ENCODE assay signal across 8 cellular contexts in the genomic region with DNA sequence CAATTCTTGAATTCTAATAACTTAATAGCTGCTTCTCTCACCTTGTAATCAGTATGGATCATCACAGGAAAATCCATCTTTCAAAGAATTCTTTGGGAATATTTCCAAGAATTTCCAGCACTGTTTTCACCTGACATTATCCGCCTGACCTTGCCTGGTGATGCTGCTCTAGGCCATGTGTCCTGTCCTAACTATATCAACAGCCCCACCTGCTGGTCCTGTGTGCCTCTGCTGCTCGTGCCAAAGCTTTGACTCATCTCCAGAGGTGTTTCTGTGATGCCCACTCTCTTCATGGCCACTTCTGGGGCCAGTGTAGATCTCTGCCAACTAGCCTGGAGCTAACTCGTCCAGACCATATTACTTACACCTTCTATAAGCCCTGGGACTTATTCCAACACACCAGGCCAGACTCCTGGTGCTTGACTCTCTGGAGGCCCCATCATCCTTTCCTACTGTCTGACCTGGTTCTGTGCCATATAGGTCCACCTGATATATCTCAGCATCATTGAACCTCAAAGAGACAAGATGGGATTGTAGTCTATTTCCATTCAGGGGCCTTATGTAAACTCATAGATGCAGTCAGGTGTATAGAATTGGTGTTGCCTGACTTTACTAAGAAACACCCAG.
DNase-seq lines count a peak whose midpoint lies in the region; ATAC-seq, FAIRE-seq and TF ChIP-seq lines count a peak whose summit lies in the region.

No MANE protein-coding gene starts in this region.

- H2BK15ac ChIP-seq in H1 (ENCODE audit: low read length): no peak overlapping the region

- no peak overlapping the region for H4K5ac ChIP-seq in H1 (ENCODE audit: insufficient read length, low read depth, low read length)

- no peak overlapping the region for H2BK120ac ChIP-seq in H1 (replicated peaks; ENCODE audit: low read depth, low read length)

- TF ChIP-seq CTCF in H1 (IDR thresholded peaks at IDR 0.05; ENCODE audit: control extremely low read depth in 1 of 3, insufficient read depth in 1 of 3, low read depth in 1 of 3, low read length in 3 of 3): peak; percentile 85 to 96 (median 95)

- H4K20me1 ChIP-seq in H1 (replicated peaks in 1 of 2; ENCODE audit: control insufficient read depth in 1 of 2, insufficient read depth in 2 of 2, low read length in 2 of 2): no peaks in the 10 kb centered on the region

- ATAC-seq in Right ventricle myocardium inferior: peak; percentile 37
- ATAC-seq in HG03103 (IDR thresholded peaks at IDR 0.05; ENCODE audit: low read depth, unreplicated experiment): peak; percentile 72
- peak; percentile 89 for ATAC-seq in activated CD8-positive, alpha-beta T cell treated with anti-CD3 and anti-CD28 coated beads, Interleukin-2, amount 10 ng/mL, durations not matched to agents 7 days and 5 days

- H3K27ac Mint-ChIP-seq in activated CD8-positive, alpha-beta T cell treated with anti-CD3 and anti-CD28 coated beads, Interleukin-2, amount 10 ng/mL, durations not matched to agents 7 days and 5 days: no peak overlapping the region

- H2BK12ac ChIP-seq in H1 (ENCODE audit: low read depth, low read length): no peak overlapping the region

- no peak overlapping the region for H3K23ac ChIP-seq in H1 (ENCODE audit: insufficient read length)

- TF ChIP-seq POLR2A in H1 (IDR thresholded peaks at IDR 0.05; ENCODE audit: control extremely low read depth in 1 of 2, low read depth in 2 of 2, low read length in 2 of 2): no peak

- DNase-seq in Right ventricle myocardium inferior (ENCODE audit: missing footprints) (no peak), cardiac septum (ENCODE audit: low spot score) (no peak), NCI-H748 treated with DMSO at 0.1 percent for 48 hours (lab: John Stamatoyannopoulos, UW) (peak; percentile 27), H1 (ENCODE audit: low read depth in 1 of 2, low spot score in 2 of 2) (peak; percentile 38 to 77), mucosa of gallbladder (ENCODE audit: low spot score) (peak; percentile 56)
- DNase-seq in activated CD8-positive, alpha-beta T cell treated with anti-CD3 and anti-CD28 coated beads, Interleukin-2, amount 10 ng/mL, durations not matched to agents 7 days and 5 days: peak; percentile 80
- DNase-seq in stimulated activated naive CD4-positive, alpha-beta T cell (lab: John Stamatoyannopoulos, UW): peak; percentile 6 to 45 (median 25)

- H2AFZ ChIP-seq in H1 (ENCODE audit: low read length): no peak overlapping the region

- H3K14ac ChIP-seq in H1 (ENCODE audit: insufficient read length): no peak overlapping the region

- H3K9ac ChIP-seq in H1 (replicated peaks in 1 of 4; ENCODE audit: extremely low read depth in 1 of 4, low read depth in 3 of 4, low read length in 3 of 4): no peak overlapping the region

- no peak overlapping the region for H2BK5ac ChIP-seq in H1 (ENCODE audit: low read depth, low read length)

- H3K9me3 ChIP-seq in H1 (ENCODE audit: insufficient read depth in 2 of 2, low read depth in 1 of 2, low read length in 1 of 2): no peaks in the 10 kb centered on the region

- no peak overlapping the region for H3K27ac ChIP-seq in H1 (ENCODE audit: low read depth, low read length)

- CTCF ChIA-PET in activated CD8-positive, alpha-beta T cell treated with anti-CD3 and anti-CD28 coated beads, Interleukin-2, amount 10 ng/mL, durations not matched to agents 7 days and 5 days (lab: Charles Lee): interaction anchor here (0.6 to 3.7 kb wide), 15 partner anchors 12 to 509 kb away, joined by 3 to 21 read pairs (median 3); no protein-coding TSS in a partner anchor
- CTCF ChIA-PET in H1 (lab: Charles Lee; ENCODE audit: partially characterized antibody): interaction anchor here (0.6 to 3.3 kb wide), 24 partner anchors 11 to 477 kb away, joined by 3 to 26 read pairs (median 4); no protein-coding TSS in a partner anchor

- no peak overlapping the region for H4K91ac ChIP-seq in H1 (replicated peaks; ENCODE audit: insufficient read length, low read length)

- FAIRE-seq in H1 (lab: Jason Lieb, UNC): peak; percentile 70

- no peaks in the 10 kb centered on the region for H3K79me2 ChIP-seq in H1 (ENCODE audit: control insufficient read depth in 1 of 2, insufficient read depth in 2 of 2, low read length in 2 of 2)

- H3K4me1 ChIP-seq in H1 (replicated peaks in 1 of 4; ENCODE audit: control insufficient read depth in 3 of 4, insufficient read depth in 4 of 4, low read length in 3 of 4): no peaks in the 10 kb centered on the region

- no peaks in the 10 kb centered on the region for H3K36me3 ChIP-seq in H1 (ENCODE audit: control insufficient read depth in 2 of 4, insufficient read depth in 4 of 4, low read length in 3 of 4)

- no peaks in the 10 kb centered on the region for H3K27me3 ChIP-seq in H1 (replicated peaks in 1 of 4; ENCODE audit: control insufficient read depth in 3 of 4, extremely low read depth in 1 of 4, insufficient read depth in 3 of 4, low read length in 3 of 4)

- H3K4me2 ChIP-seq in H1 (ENCODE audit: insufficient read depth in 1 of 2, low read depth in 2 of 2, low read length in 2 of 2): no peak overlapping the region

- H3K4me1 Mint-ChIP-seq in activated CD8-positive, alpha-beta T cell treated with anti-CD3 and anti-CD28 coated beads, Interleukin-2, amount 10 ng/mL, durations not matched to agents 7 days and 5 days (ENCODE audit: low read depth): peaks cover 18% of the 10 kb centered on the region

- H3K23me2 ChIP-seq in H1 (ENCODE audit: low read depth, low read length): 0 out of 2 replicates have a peak, but pooled peaks cover 3% of the 10 kb centered on the region

- no peak overlapping the region for H3K56ac ChIP-seq in H1 (replicated peaks; ENCODE audit: insufficient read length, low read depth, low read length)

- POLR2A ChIA-PET in activated CD8-positive, alpha-beta T cell treated with anti-CD3 and anti-CD28 coated beads, Interleukin-2, amount 10 ng/mL, durations not matched to agents 7 days and 5 days (lab: Charles Lee): interaction anchor here (0.6 kb wide), 1 partner anchor 207 kb away, joined by 5 read pairs; no protein-coding TSS in a partner anchor
- POLR2A ChIA-PET in H1 (lab: Charles Lee; ENCODE audit: partially characterized antibody): no interaction called here

- H3K9me3 Mint-ChIP-seq in activated CD8-positive, alpha-beta T cell treated with anti-CD3 and anti-CD28 coated beads, Interleukin-2, amount 10 ng/mL, durations not matched to agents 7 days and 5 days (ENCODE audit: insufficient read depth): no peaks in the 10 kb centered on the region

- no peak overlapping the region for H2AK5ac ChIP-seq in H1 (ENCODE audit: low read depth, low read length)

- H3K4ac ChIP-seq in H1 (replicated peaks; ENCODE audit: insufficient read length, low read depth, low read length): no peak overlapping the region

- intact Hi-C loops in Right ventricle myocardium inferior (cut with DNase I): no loop called here
- intact Hi-C loops in cardiac septum (cut with DNase I): no loop called here

- no peaks in the 10 kb centered on the region for H3K79me1 ChIP-seq in H1 (ENCODE audit: low read depth, low read length)

- no peaks in the 10 kb centered on the region for H3K36me3 Mint-ChIP-seq in activated CD8-positive, alpha-beta T cell treated with anti-CD3 and anti-CD28 coated beads, Interleukin-2, amount 10 ng/mL, durations not matched to agents 7 days and 5 days (ENCODE audit: low read depth)

- no peak for TF ChIP-seq EP300 in H1 (IDR thresholded peaks at IDR 0.05; ENCODE audit: borderline replicate concordance in 1 of 2, low read depth in 2 of 2, low read length in 2 of 2)

- H4K8ac ChIP-seq in H1 (ENCODE audit: extremely low read depth, insufficient read depth, low read length): no peak overlapping the region

- H3K18ac ChIP-seq in H1 (ENCODE audit: extremely low read depth, low read length): no peak overlapping the region

- WGBS in H1 (ENCODE audit: extremely low coverage in 1 of 2, insufficient coverage in 1 of 2, insufficient read length in 1 of 2, insufficient replicate concordance in 2 of 2, low coverage in 1 of 2, low lambda C conversion rate in 2 of 2, missing lambda C conversion rate in 1 of 2), 2 experiments: 54% methylated on average over 3 of the region's 3 CpGs; no CpG with 5 or more reads in 1 of the 2 experiments

- H3K4me3 Mint-ChIP-seq in activated CD8-positive, alpha-beta T cell treated with anti-CD3 and anti-CD28 coated beads, Interleukin-2, amount 10 ng/mL, durations not matched to agents 7 days and 5 days: no peak overlapping the region

- no peak overlapping the region for H2BK20ac ChIP-seq in H1 (ENCODE audit: low read length)

- H3K27me3 Mint-ChIP-seq in activated CD8-positive, alpha-beta T cell treated with anti-CD3 and anti-CD28 coated beads, Interleukin-2, amount 10 ng/mL, durations not matched to agents 7 days and 5 days (ENCODE audit: low read depth): no peaks in the 10 kb centered on the region

- no peak overlapping the region for H3K4me3 ChIP-seq in H1 (ENCODE audit: extremely low read depth in 1 of 4, insufficient read depth in 2 of 4, low read depth in 3 of 4, low read length in 4 of 4)

- peak; percentile 93 to 96 for TF ChIP-seq RAD21 in H1 (IDR thresholded peaks at IDR 0.05 in 1 of 2, conservative IDR thresholded peaks at IDR 0.05 in 1 of 2; ENCODE audit: low read depth in 2 of 2, low read length in 2 of 2)

TF ChIP-seq in H1, 55 proteins besides CTCF, POLR2A, EP300 and RAD21 (continues in another document):
- TF ChIP-seq TAF7 (optimal IDR thresholded peaks at IDR 0.05; ENCODE audit: borderline replicate concordance, low read depth, low read length): no peak
- 0 out of 2 replicates have a peak, but pooled peaks have one; percentile 35 for TF ChIP-seq ATF3 (IDR thresholded peaks at IDR 0.05; ENCODE audit: insufficient read depth, low read depth, low read length)
- no peak for TF ChIP-seq KDM5A (IDR thresholded peaks at IDR 0.05; ENCODE audit: low read length)
- TF ChIP-seq, protein P1, sequence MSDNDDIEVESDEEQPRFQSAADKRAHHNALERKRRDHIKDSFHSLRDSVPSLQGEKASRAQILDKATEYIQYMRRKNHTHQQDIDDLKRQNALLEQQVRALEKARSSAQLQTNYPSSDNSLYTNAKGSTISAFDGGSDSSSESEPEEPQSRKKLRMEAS (IDR thresholded peaks at IDR 0.05): peak; percentile 77
- TF ChIP-seq NANOG (IDR thresholded peaks at IDR 0.05; ENCODE audit: insufficient read depth, low read depth, low read length, poor library complexity, severe bottlenecking): no peak
- no peak for TF ChIP-seq SIRT6 (IDR thresholded peaks at IDR 0.05; ENCODE audit: low read length)
- TF ChIP-seq CREB1 (IDR thresholded peaks at IDR 0.05): 0 out of 2 replicates have a peak, but pooled peaks have one; percentile 24
- no peak for TF ChIP-seq CBX5 (IDR thresholded peaks at IDR 0.05; ENCODE audit: low read depth, low read length)
- no peak for TF ChIP-seq SP1 (IDR thresholded peaks at IDR 0.05; ENCODE audit: low read depth, low read length)
- TF ChIP-seq GABPA (IDR thresholded peaks at IDR 0.05; ENCODE audit: borderline replicate concordance, insufficient read depth, low read length): no peak
- no peak for TF ChIP-seq BCL11A (IDR thresholded peaks at IDR 0.05; ENCODE audit: low read depth in 2 of 2, low read length in 2 of 2)

Comparison
In these comparisons a context has a peak if more than half of its experiments do, and no peak if none do; other contexts are left out.
1. ATAC-seq: peak in every context shown above with its lines; median percentile 89 in activated CD8-positive, alpha-beta T cell treated with anti-CD3 and anti-CD28 coated beads, Interleukin-2, amount 10 ng/mL, durations not matched to agents 7 days and 5 days; 72 in HG03103; 37 in Right ventricle myocardium inferior.
2. DNase-seq: peak in NCI-H748 treated with DMSO at 0.1 percent for 48 hours (single experiment), activated CD8-positive, alpha-beta T cell treated with anti-CD3 and anti-CD28 coated beads, Interleukin-2, amount 10 ng/mL, durations not matched to agents 7 days and 5 days (single experiment), H1 (2 of 2), mucosa of gallbladder (single experiment) and stimulated activated naive CD4-positive, alpha-beta T cell (6 of 6); none in Right ventricle myocardium inferior (single experiment) and cardiac septum (single experiment).